1 cellular context compared by ENCODE assay signal in the genomic region with DNA sequence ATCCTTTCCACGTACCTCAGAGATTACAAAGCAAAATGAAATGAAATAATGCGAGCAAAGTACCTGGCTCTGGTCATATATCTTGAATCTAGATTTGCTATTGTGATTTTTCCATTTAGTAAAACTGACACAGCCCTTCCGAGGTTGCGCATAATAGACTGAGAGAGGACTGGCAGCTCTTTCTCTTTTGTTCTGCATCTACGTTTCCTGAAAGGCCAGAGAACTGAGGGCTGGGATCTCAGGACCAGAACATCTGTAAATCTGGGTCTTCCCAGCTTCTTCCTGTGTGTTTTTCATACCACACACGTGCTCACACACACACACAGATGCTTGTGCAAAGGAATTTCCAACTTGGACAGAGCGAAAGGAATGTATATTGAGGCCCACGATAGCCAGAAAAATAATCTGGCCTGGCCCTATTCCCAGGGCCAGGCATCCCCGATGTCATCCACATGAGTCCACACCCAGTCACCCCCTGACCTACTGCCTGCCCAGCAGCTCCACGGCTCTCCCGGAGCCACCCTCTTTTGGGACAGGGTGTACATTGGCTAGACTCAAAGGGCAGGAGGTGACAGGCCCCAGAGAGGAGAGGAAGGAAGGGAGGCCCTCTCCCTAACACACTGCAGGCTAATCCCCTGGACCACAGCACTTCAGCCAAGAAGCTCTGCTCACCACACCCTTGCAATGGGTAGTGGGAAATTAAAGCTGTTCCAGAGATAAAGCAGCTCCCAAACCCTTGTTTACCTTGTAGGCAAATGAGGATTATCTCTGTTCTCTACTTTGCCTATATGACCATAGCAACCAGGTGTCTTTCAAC.
TF ChIP-seq lines count a peak whose summit lies in the region.

No MANE protein-coding gene starts in this region.

TF ChIP-seq in WTC11, 78 proteins besides CTCF, POLR2A, EP300 and RAD21 (continued from another document):
- TF ChIP-seq, protein P1, sequence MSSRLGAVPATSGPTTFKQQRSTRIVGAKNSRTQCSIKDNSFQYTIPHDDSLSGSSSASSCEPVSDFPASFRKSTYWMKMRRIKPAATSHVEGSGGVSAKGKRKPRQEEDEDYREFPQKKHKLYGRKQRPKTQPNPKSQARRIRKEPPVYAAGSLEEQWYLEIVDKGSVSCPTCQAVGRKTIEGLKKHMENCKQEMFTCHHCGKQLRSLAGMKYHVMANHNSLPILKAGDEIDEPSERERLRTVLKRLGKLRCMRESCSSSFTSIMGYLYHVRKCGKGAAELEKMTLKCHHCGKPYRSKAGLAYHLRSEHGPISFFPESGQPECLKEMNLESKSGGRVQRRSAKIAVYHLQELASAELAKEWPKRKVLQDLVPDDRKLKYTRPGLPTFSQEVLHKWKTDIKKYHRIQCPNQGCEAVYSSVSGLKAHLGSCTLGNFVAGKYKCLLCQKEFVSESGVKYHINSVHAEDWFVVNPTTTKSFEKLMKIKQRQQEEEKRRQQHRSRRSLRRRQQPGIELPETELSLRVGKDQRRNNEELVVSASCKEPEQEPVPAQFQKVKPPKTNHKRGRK (CRISPR knock-in tag; IDR thresholded peaks at IDR 0.05; ENCODE audit: borderline replicate concordance), result no peak
- TF ChIP-seq, protein P2, sequence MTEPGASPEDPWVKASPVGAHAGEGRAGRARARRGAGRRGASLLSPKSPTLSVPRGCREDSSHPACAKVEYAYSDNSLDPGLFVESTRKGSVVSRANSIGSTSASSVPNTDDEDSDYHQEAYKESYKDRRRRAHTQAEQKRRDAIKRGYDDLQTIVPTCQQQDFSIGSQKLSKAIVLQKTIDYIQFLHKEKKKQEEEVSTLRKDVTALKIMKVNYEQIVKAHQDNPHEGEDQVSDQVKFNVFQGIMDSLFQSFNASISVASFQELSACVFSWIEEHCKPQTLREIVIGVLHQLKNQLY (CRISPR knock-in tag; IDR thresholded peaks at IDR 0.05), result no peak
